10 cellular contexts compared by ENCODE assay signal in the genomic region with DNA sequence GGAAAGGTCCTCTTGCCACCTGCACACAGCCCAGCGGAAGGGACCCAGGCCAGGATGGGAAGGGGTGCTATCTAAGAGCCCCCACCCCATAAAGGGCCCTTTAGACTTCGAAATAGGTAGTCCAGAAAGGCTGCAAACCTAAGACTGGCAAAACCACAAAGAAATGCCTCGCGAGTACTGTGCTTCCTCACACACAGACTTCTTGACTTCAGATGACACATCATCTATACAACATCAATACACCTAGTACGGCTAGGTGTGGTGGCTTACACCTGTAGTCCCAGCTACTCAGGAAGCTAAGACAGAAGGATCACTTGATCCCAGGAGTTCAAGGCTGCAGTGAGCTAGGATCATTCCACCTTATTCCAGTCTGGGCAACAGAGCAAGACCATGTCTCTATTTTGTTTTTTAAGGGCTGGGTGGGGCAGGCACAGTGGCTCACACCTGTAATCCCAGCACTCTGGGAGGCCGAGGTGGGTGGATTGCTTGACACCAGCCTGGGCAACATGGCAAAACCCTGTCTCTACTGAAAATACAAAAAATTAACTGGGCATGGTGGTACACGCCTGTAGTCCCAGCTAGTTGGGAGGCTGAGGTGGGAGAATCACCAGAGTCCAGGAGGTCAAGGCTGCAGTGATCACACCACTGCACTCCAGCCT.
DNase-seq lines count a peak whose midpoint lies in the region; ATAC-seq and TF ChIP-seq lines count a peak whose summit lies in the region.
"Had no signal": no experiment of that assay in that cellular context is flagged by ENCODE, and none has a peak within 500 bp of the region (broad histone marks: within the 10 kb centered on the region; RNA-seq: fewer than 3 reads in every experiment).

No MANE protein-coding gene starts in this region.

- H2BK120ac ChIP-seq in mesendoderm (ENCODE audit: low read depth, low read length): peak overlapping the region; percentile 89

- H3K27me3 Mint-ChIP-seq in activated naive CD4-positive, alpha-beta T cell treated with anti-CD3 and anti-CD28 coated beads, Interleukin-2, amount 50 U/mL, for 24 hours: no peaks in the 10 kb centered on the region
- H3K27me3 Mint-ChIP-seq in WTC11 (ENCODE audit: low read depth): 0 out of 2 replicates have a peak, but pooled peaks cover 2% of the 10 kb centered on the region
- H3K27me3 Mint-ChIP-seq: T-cell had no signal

- TF ChIP-seq EP300 in upper lobe of left lung (IDR thresholded peaks at IDR 0.05): no peak

- no peak overlapping the region for H2BK15ac ChIP-seq in mesendoderm (replicated peaks; ENCODE audit: low read depth)

- H3K79me2 ChIP-seq in mesendoderm (ENCODE audit: control insufficient read depth, insufficient read depth, low read length): no peaks in the 10 kb centered on the region

- peak overlapping the region; percentile 22 for H2AK5ac ChIP-seq in mesendoderm (ENCODE audit: low read length)

- no peak overlapping the region for H4K8ac ChIP-seq in mesendoderm (ENCODE audit: low read depth, low read length)

- no peaks in the 10 kb centered on the region for H3K9me3 Mint-ChIP-seq in activated naive CD4-positive, alpha-beta T cell treated with anti-CD3 and anti-CD28 coated beads, Interleukin-2, amount 50 U/mL, for 24 hours
- no peaks in the 10 kb centered on the region for H3K9me3 Mint-ChIP-seq in activated naive CD4-positive, alpha-beta T cell treated with anti-CD3 and anti-CD28 coated beads, Interleukin-2, amount 50 U/mL, for 72 hours
- H3K9me3 Mint-ChIP-seq in WTC11: 0 out of 2 replicates have a peak, but pooled peaks cover 11% of the 10 kb centered on the region
- H3K9me3 Mint-ChIP-seq: T-cell had no signal

- intact Hi-C loops in colonic mucosa (cut with DNase I): no loop called here
- intact Hi-C loops in prostate gland (cut with DNase I): no loop called here

- H2BK5ac ChIP-seq in mesendoderm (ENCODE audit: low read length): peak overlapping the region; percentile 36

- no peak overlapping the region for H3K4me3 ChIP-seq in mesendoderm (ENCODE audit: low read length)
- no peak overlapping the region for H3K4me3 ChIP-seq in upper lobe of left lung
- H3K4me3 ChIP-seq in colonic mucosa: no peak overlapping the region
- no peak overlapping the region for H3K4me3 ChIP-seq in prostate gland
- H3K4me3 ChIP-seq: testis had no signal

- H3K27ac ChIP-seq in mesendoderm (ENCODE audit: low read depth, low read length) (peak overlapping the region; percentile 91), upper lobe of left lung (peak overlapping the region; percentile 85 to 92 (median 88)), colonic mucosa (no peak overlapping the region), prostate gland (peak overlapping the region in 1 of 2 donors; percentile 72)

- H3K4ac ChIP-seq in mesendoderm (ENCODE audit: low read depth, low read length): peak overlapping the region; percentile 73

- H3K36me3 ChIP-seq in mesendoderm (ENCODE audit: control insufficient read depth, insufficient read depth, low read length) (peaks cover 1% of the 10 kb centered on the region), upper lobe of left lung (peaks cover 0 to 6% (median 0%) of the 10 kb centered on the region in 4 donors), colonic mucosa (no peaks in the 10 kb centered on the region), prostate gland (no peaks in the 10 kb centered on the region)

- no peak overlapping the region for H3K4me2 ChIP-seq in mesendoderm (ENCODE audit: low read length)

- H4K5ac ChIP-seq in mesendoderm (ENCODE audit: low read length): no peak overlapping the region

- no peaks in the 10 kb centered on the region for H3K79me1 ChIP-seq in mesendoderm (ENCODE audit: low read length)

- peak overlapping the region; percentile 94 for H3K56ac ChIP-seq in mesendoderm (ENCODE audit: low read length)

- no peak for ATAC-seq in activated naive CD4-positive, alpha-beta T cell treated with anti-CD3 and anti-CD28 coated beads, Interleukin-2, amount 50 U/mL, for 72 hours
- no peak for ATAC-seq in WTC11
- ATAC-seq in upper lobe of left lung (ENCODE audit: low FRiP score in 2 of 2): no peak
- ATAC-seq in GM21737 (IDR thresholded peaks at IDR 0.05; ENCODE audit: unreplicated experiment): no peak

- no peak for TF ChIP-seq POLR2A in upper lobe of left lung (IDR thresholded peaks at IDR 0.05)
- no peak for TF ChIP-seq POLR2A in prostate gland (IDR thresholded peaks at IDR 0.05)

- H3K4me1 ChIP-seq in mesendoderm (ENCODE audit: control insufficient read depth, low read depth, low read length) (peaks cover 22% of the 10 kb centered on the region), upper lobe of left lung (peaks cover 40 to 46% (median 43%) of the 10 kb centered on the region in 4 donors), colonic mucosa (peaks cover 12% of the 10 kb centered on the region), prostate gland (replicated peaks) (peaks cover 8% of the 10 kb centered on the region)

- CTCF ChIA-PET in WTC11 (lab: Charles Lee): interaction anchor here (1.0 to 3.5 kb wide), 8 partner anchors 13 to 238 kb away, joined by 3 to 19 read pairs (median 7); no protein-coding TSS in a partner anchor

- peaks cover 36% of the 10 kb centered on the region for H3K4me1 Mint-ChIP-seq in activated naive CD4-positive, alpha-beta T cell treated with anti-CD3 and anti-CD28 coated beads, Interleukin-2, amount 50 U/mL, for 24 hours
- peaks cover 58% of the 10 kb centered on the region for H3K4me1 Mint-ChIP-seq in WTC11

- TF ChIP-seq CTCF in WTC11 (IDR thresholded peaks at IDR 0.05) (no peak), upper lobe of left lung (IDR thresholded peaks at IDR 0.05) (no peak), colonic mucosa (IDR thresholded peaks at IDR 0.05) (no peak), prostate gland (IDR thresholded peaks at IDR 0.05) (no peak)

- no peak for DNase-seq in activated naive CD4-positive, alpha-beta T cell treated with anti-CD3 and anti-CD28 coated beads, Interleukin-2, amount 50 U/mL, for 72 hours (ENCODE audit: low spot score in 2 of 2)
- DNase-seq in WTC11 (ENCODE audit: low spot score) (no peak), mesendoderm (no peak), upper lobe of left lung (no peak), colonic mucosa (no peak), prostate gland (ENCODE audit: low spot score) (no peak)

- H3K36me3 Mint-ChIP-seq in activated naive CD4-positive, alpha-beta T cell treated with anti-CD3 and anti-CD28 coated beads, Interleukin-2, amount 50 U/mL, for 24 hours: no peaks in the 10 kb centered on the region
- H3K36me3 Mint-ChIP-seq in activated naive CD4-positive, alpha-beta T cell treated with anti-CD3 and anti-CD28 coated beads, Interleukin-2, amount 50 U/mL, for 72 hours: peaks cover 0 to 10% of the 10 kb centered on the region in 2 donors
- peaks cover 28% of the 10 kb centered on the region for H3K36me3 Mint-ChIP-seq in WTC11
- H3K36me3 Mint-ChIP-seq: T-cell had no signal

- WGBS in mesendoderm (ENCODE audit: extremely low coverage, insufficient coverage, low lambda C conversion rate): no CpG with 5 or more reads among the region's 7 CpGs
- WGBS in upper lobe of left lung, 2 donors: 63 to 75% methylated on average over 7 of the region's 7 CpGs
- WGBS in prostate gland: 64% methylated on average over 7 of the region's 7 CpGs

- H3K27me3 ChIP-seq in mesendoderm (ENCODE audit: insufficient read depth, low read length, poor library complexity) (no peaks in the 10 kb centered on the region), upper lobe of left lung (no peaks in the 10 kb centered on the region), colonic mucosa (no peaks in the 10 kb centered on the region), prostate gland (replicated peaks; ENCODE audit: insufficient read depth) (no peaks in the 10 kb centered on the region)
- H3K27me3 ChIP-seq: testis had no signal

- H3K4me3 Mint-ChIP-seq in activated naive CD4-positive, alpha-beta T cell treated with anti-CD3 and anti-CD28 coated beads, Interleukin-2, amount 50 U/mL, for 24 hours: no peak overlapping the region
- no peak overlapping the region for H3K4me3 Mint-ChIP-seq in WTC11

- peak overlapping the region; percentile 92 for H3K18ac ChIP-seq in mesendoderm (ENCODE audit: low read length)

- peak overlapping the region; percentile 79 for H3K27ac Mint-ChIP-seq in activated naive CD4-positive, alpha-beta T cell treated with anti-CD3 and anti-CD28 coated beads, Interleukin-2, amount 50 U/mL, for 24 hours
- H3K27ac Mint-ChIP-seq in activated naive CD4-positive, alpha-beta T cell treated with anti-CD3 and anti-CD28 coated beads, Interleukin-2, amount 50 U/mL, for 72 hours: peak overlapping the region in 1 of 2 donors; percentile 62
- peak overlapping the region; percentile 97 for H3K27ac Mint-ChIP-seq in WTC11

- H3K9ac ChIP-seq in mesendoderm (ENCODE audit: low read length) (peak overlapping the region; percentile 8), colonic mucosa (ENCODE audit: low read depth in 2 of 2, low read length in 2 of 2) (no peak overlapping the region)

- no peak overlapping the region for H3K23ac ChIP-seq in mesendoderm (ENCODE audit: low read length)

- H3K9me3 ChIP-seq in upper lobe of left lung (no peaks in the 10 kb centered on the region), colonic mucosa (no peaks in the 10 kb centered on the region), prostate gland (no peaks in the 10 kb centered on the region)
- H3K9me3 ChIP-seq: testis had no signal

- POLR2A ChIA-PET in WTC11 (lab: Charles Lee): interaction anchor here (0.9 to 2.6 kb wide), 4 partner anchors 23 to 126 kb away, joined by 3 to 12 read pairs (median 6); partner anchors contain the start of gene CABLES1

TF ChIP-seq in WTC11, 78 proteins besides CTCF, POLR2A, EP300 and RAD21 (continues in another document):
- TF ChIP-seq TEAD1 (CRISPR knock-in tag; IDR thresholded peaks at IDR 0.05) (no peak), ZNF416 (CRISPR knock-in tag; IDR thresholded peaks at IDR 0.05) (no peak), ZBTB21 (CRISPR knock-in tag; IDR thresholded peaks at IDR 0.05; ENCODE audit: borderline replicate concordance) (no peak), E2F4 (CRISPR knock-in tag; IDR thresholded peaks at IDR 0.05; ENCODE audit: borderline replicate concordance, low read depth) (no peak), CREB1 (CRISPR knock-in tag; IDR thresholded peaks at IDR 0.05) (no peak), ZNF423 (CRISPR knock-in tag; IDR thresholded peaks at IDR 0.05) (no peak)
